ENCODE assay signal across 20 cellular contexts in the genomic region with DNA sequence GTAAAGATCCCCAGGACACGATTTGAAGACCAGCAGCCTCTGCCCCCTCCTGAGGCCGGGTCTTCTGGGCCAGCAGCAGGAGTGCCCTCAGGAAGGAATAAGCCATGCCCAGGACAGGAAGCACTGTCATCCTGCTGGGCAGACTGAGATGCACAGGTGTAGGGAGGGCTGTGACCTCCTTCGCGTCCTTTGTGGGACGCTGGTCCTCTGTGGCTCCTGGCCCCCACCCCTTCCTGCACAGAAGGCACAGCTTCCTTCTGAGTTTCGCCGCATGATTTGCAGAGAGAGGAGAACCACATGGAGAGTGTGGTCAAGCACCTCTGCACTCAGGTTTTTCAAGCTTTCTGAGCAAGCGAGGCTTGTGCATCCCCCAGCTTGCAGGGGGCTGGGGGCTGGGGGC.
DNase-seq lines count a peak whose midpoint lies in the region; ATAC-seq, FAIRE-seq and TF ChIP-seq lines count a peak whose summit lies in the region.
"Had no signal": no experiment of that assay in that cellular context is flagged by ENCODE, and none has a peak within 500 bp of the region (broad histone marks: within the 10 kb centered on the region; RNA-seq: fewer than 3 reads in every experiment).

No MANE protein-coding gene starts in this region.

- H3K9me3 ChIP-seq in right cardiac atrium (ENCODE audit: control insufficient read depth, low read length) (no peaks in the 10 kb centered on the region), DND-41 (ENCODE audit: insufficient read depth, low read length, severe bottlenecking) (peaks cover 10% of the 10 kb centered on the region), H1 (ENCODE audit: insufficient read depth in 2 of 2, low read depth in 1 of 2, low read length in 1 of 2) (peaks cover 1 to 4% of the 10 kb centered on the region in 2 experiments; a peak in 2 of 4 replicates)

- POLR2A ChIA-PET in H1 (lab: Charles Lee; ENCODE audit: partially characterized antibody) = no interaction called here

- ATAC-seq in right cardiac atrium = no peak
- ATAC-seq in Right ventricle myocardium inferior = no peak
- peak; percentile 39 for ATAC-seq in DND-41 (ENCODE audit: insufficient read depth, low read depth)
- ATAC-seq in GM18907 (IDR thresholded peaks at IDR 0.05; ENCODE audit: unreplicated experiment) = no peak
- ATAC-seq: CD8-positive, alpha-beta T cell had no signal

- H4K20me1 ChIP-seq in DND-41 (ENCODE audit: insufficient read depth, low read length) (no peaks in the 10 kb centered on the region), H1 (replicated peaks in 1 of 2; ENCODE audit: control insufficient read depth in 1 of 2, insufficient read depth in 2 of 2, low read length in 2 of 2) (peaks cover 0 to 9% of the 10 kb centered on the region in 2 experiments)

- CTCF ChIA-PET in H1 (lab: Charles Lee; ENCODE audit: partially characterized antibody) = interaction anchor here (2.4 to 3.5 kb wide), 2 partner anchors 8 to 11 kb away, joined by 8 to 18 read pairs; no protein-coding TSS in a partner anchor

- TF ChIP-seq EP300 in H1 (IDR thresholded peaks at IDR 0.05; ENCODE audit: borderline replicate concordance in 1 of 2, low read depth in 2 of 2, low read length in 2 of 2) = no peak

- no peak overlapping the region for H3K18ac ChIP-seq in H1 (ENCODE audit: extremely low read depth, low read length)

- no peak overlapping the region for H3K4ac ChIP-seq in H1 (replicated peaks; ENCODE audit: insufficient read length, low read depth, low read length)

- no peak overlapping the region for H2AK5ac ChIP-seq in H1 (ENCODE audit: low read depth, low read length)

- DNase-seq in right cardiac atrium = peak in 2 of 3 donors; percentile 19 to 36
- no peak for DNase-seq in Right ventricle myocardium inferior (ENCODE audit: missing footprints)
- peak; percentile 59 for DNase-seq in DND-41
- no peak for DNase-seq in H1 (ENCODE audit: low read depth in 1 of 2, low spot score in 2 of 2)
- no peak for DNase-seq in urothelium cell line (ENCODE audit: low spot score)
- no peak for DNase-seq in T1000 (lab: John Stamatoyannopoulos, UW)
- no peak for DNase-seq in Kasumi-1 (lab: John Stamatoyannopoulos, UW)
- DNase-seq: ACHN; AML-193; Caco-2; CD8-positive, alpha-beta T cell; GDM1; GM23248; HCEC 1CT; KG1 had no signal

- 73% methylated on average over 8 of the region's 8 CpGs for WGBS in right cardiac atrium
- 81% methylated on average over 8 of the region's 8 CpGs; no CpG with 5 or more reads in 1 of the 2 experiments for WGBS in H1 (ENCODE audit: extremely low coverage in 1 of 2, insufficient coverage in 1 of 2, insufficient read length in 1 of 2, insufficient replicate concordance in 2 of 2, low coverage in 1 of 2, low lambda C conversion rate in 2 of 2, missing lambda C conversion rate in 1 of 2), 2 experiments

- H3K36me3 ChIP-seq in DND-41 (ENCODE audit: insufficient read depth, low read length) (peaks cover 57% of the 10 kb centered on the region), H1 (ENCODE audit: control insufficient read depth in 2 of 4, insufficient read depth in 4 of 4, low read length in 3 of 4) (no peaks in the 10 kb centered on the region; a peak in 1 of 8 replicates)

- no peak overlapping the region for H2AFZ ChIP-seq in DND-41 (ENCODE audit: low read depth, low read length)
- H2AFZ ChIP-seq in H1 (ENCODE audit: low read length) = no peak overlapping the region
- H2AFZ ChIP-seq: GM23248 had no signal

- no peak overlapping the region for H3K4me2 ChIP-seq in DND-41 (ENCODE audit: insufficient read depth, low read length)
- H3K4me2 ChIP-seq in H1 (ENCODE audit: insufficient read depth in 1 of 2, low read depth in 2 of 2, low read length in 2 of 2) = no peak overlapping the region

- no peak overlapping the region for H3K14ac ChIP-seq in H1 (ENCODE audit: insufficient read length)

- H3K56ac ChIP-seq in H1 (replicated peaks; ENCODE audit: insufficient read length, low read depth, low read length) = no peak overlapping the region

- H2BK5ac ChIP-seq in H1 (ENCODE audit: low read depth, low read length) = no peak overlapping the region

- H3K27me3 ChIP-seq in right cardiac atrium (ENCODE audit: control insufficient read depth, insufficient read depth) (no peaks in the 10 kb centered on the region), DND-41 (ENCODE audit: insufficient read depth, low read length, poor library complexity) (no peaks in the 10 kb centered on the region), H1 (replicated peaks in 1 of 4; ENCODE audit: control insufficient read depth in 3 of 4, extremely low read depth in 1 of 4, insufficient read depth in 3 of 4, low read length in 3 of 4) (no peaks in the 10 kb centered on the region)

- intact Hi-C loops in right cardiac atrium (cut with DNase I) (no loop called here), Right ventricle myocardium inferior (cut with DNase I) (no loop called here)

- H3K4me3 ChIP-seq in right cardiac atrium (ENCODE audit: low read length) (no peak overlapping the region), DND-41 (ENCODE audit: low read depth in 1 of 2, low read length in 2 of 2) (no peak overlapping the region), H1 (ENCODE audit: extremely low read depth in 1 of 4, insufficient read depth in 2 of 4, low read depth in 3 of 4, low read length in 4 of 4) (no peak overlapping the region)
- H3K4me3 ChIP-seq: GM23248 had no signal

- H3K9ac ChIP-seq in DND-41 (ENCODE audit: low read depth, low read length) (no peak overlapping the region; the same call in 1 of the 2 replicates), H1 (replicated peaks in 1 of 4; ENCODE audit: extremely low read depth in 1 of 4, low read depth in 3 of 4, low read length in 3 of 4) (no peak overlapping the region)
- H3K9ac ChIP-seq: GM23248 had no signal

- no peak overlapping the region for H4K8ac ChIP-seq in H1 (ENCODE audit: extremely low read depth, insufficient read depth, low read length)

- no peaks in the 10 kb centered on the region for H3K79me1 ChIP-seq in H1 (ENCODE audit: low read depth, low read length)

- TF ChIP-seq RAD21 in H1 (IDR thresholded peaks at IDR 0.05 in 1 of 2, conservative IDR thresholded peaks at IDR 0.05 in 1 of 2; ENCODE audit: low read depth in 2 of 2, low read length in 2 of 2) = no peak

- no peak overlapping the region for H4K5ac ChIP-seq in H1 (ENCODE audit: insufficient read length, low read depth, low read length)

- H2BK15ac ChIP-seq in H1 (ENCODE audit: low read length) = 0 out of 2 replicates have a peak overlapping the region, but pooled peaks have one; percentile 10

- no peak overlapping the region for H2BK20ac ChIP-seq in H1 (ENCODE audit: low read length)

- no peaks in the 10 kb centered on the region for H3K4me1 ChIP-seq in right cardiac atrium (ENCODE audit: control insufficient read depth, insufficient read depth, low read length)
- H3K4me1 ChIP-seq in DND-41 (ENCODE audit: insufficient read depth, low read length) = peaks cover 31% of the 10 kb centered on the region
- no peaks in the 10 kb centered on the region for H3K4me1 ChIP-seq in H1 (replicated peaks in 1 of 4; ENCODE audit: control insufficient read depth in 3 of 4, insufficient read depth in 4 of 4, low read length in 3 of 4)
- H3K4me1 ChIP-seq: Caco-2 had no signal

- H3K23ac ChIP-seq in H1 (ENCODE audit: insufficient read length) = no peak overlapping the region

- H3K79me2 ChIP-seq in DND-41 (ENCODE audit: insufficient read depth, low read length) (no peaks in the 10 kb centered on the region), H1 (ENCODE audit: control insufficient read depth in 1 of 2, insufficient read depth in 2 of 2, low read length in 2 of 2) (no peaks in the 10 kb centered on the region)

- no peak for TF ChIP-seq POLR2A in H1 (IDR thresholded peaks at IDR 0.05; ENCODE audit: control extremely low read depth in 1 of 2, low read depth in 2 of 2, low read length in 2 of 2)

- no peak overlapping the region for H2BK120ac ChIP-seq in H1 (replicated peaks; ENCODE audit: low read depth, low read length)

- no peak overlapping the region for H2BK12ac ChIP-seq in H1 (ENCODE audit: low read depth, low read length)

- H3K27ac ChIP-seq in right cardiac atrium (ENCODE audit: low read length) (no peak overlapping the region), DND-41 (ENCODE audit: low read length) (peak overlapping the region; percentile 60), H1 (ENCODE audit: low read depth, low read length) (no peak overlapping the region)
- H3K27ac ChIP-seq: GM23248 had no signal

- no peak for TF ChIP-seq CTCF in DND-41 (IDR thresholded peaks at IDR 0.05; ENCODE audit: borderline replicate concordance, extremely low read depth, low read length, poor library complexity, severe bottlenecking)
- TF ChIP-seq CTCF in H1 (IDR thresholded peaks at IDR 0.05; ENCODE audit: control extremely low read depth in 1 of 3, insufficient read depth in 1 of 3, low read depth in 1 of 3, low read length in 3 of 3) = no peak

- FAIRE-seq in H1 (lab: Jason Lieb, UNC) (no peak), urothelium cell line (lab: Jason Lieb, UNC) (peak; percentile 68)
- FAIRE-seq: A204.1, D721Med, GM12892, H54 had no signal

- no peak overlapping the region for H4K91ac ChIP-seq in H1 (replicated peaks; ENCODE audit: insufficient read length, low read length)

- peaks cover 4% of the 10 kb centered on the region; the same call in 1 of the 2 replicates for H3K23me2 ChIP-seq in H1 (ENCODE audit: low read depth, low read length)

TF ChIP-seq in H1, 55 proteins besides CTCF, POLR2A, EP300 and RAD21:
- TF ChIP-seq GABPA (IDR thresholded peaks at IDR 0.05; ENCODE audit: borderline replicate concordance, insufficient read depth, low read length) (no peak), SP4 (IDR thresholded peaks at IDR 0.05; ENCODE audit: low read length) (no peak), PHF8 (conservative IDR thresholded peaks at IDR 0.05; ENCODE audit: low read depth, low read length) (no peak)
TF ChIP-seq in H1: peak in this region for 0.

Comparison
In these comparisons a context has a peak if more than half of its experiments do, and no peak if none do; other contexts are left out.
1. DNase-seq: peak in right cardiac atrium (2 of 3) and DND-41 (single experiment); none in Right ventricle myocardium inferior (single experiment), H1 (0 of 2), urothelium cell line (single experiment), T1000 (single experiment) and Kasumi-1 (0 of 2).